In genomic region chr4:171130126-171130801, GRCh38 we compare ENCODE assay signal across 2 cellular contexts.
TF ChIP-seq lines count a peak whose summit lies in the region.

No MANE protein-coding gene starts in this region.

TF ChIP-seq in GM23338, 12 proteins besides CTCF, POLR2A, EP300 and RAD21:
- TF ChIP-seq REST (IDR thresholded peaks at IDR 0.05; ENCODE audit: unreplicated experiment): no peak
- no peak for TF ChIP-seq ZNF331 (CRISPR knock-in tag; IDR thresholded peaks at IDR 0.05; ENCODE audit: low read depth)
- no peak for TF ChIP-seq POLR2AphosphoS5 (IDR thresholded peaks at IDR 0.05; ENCODE audit: low read depth)
- TF ChIP-seq ZNF114 (CRISPR knock-in tag; IDR thresholded peaks at IDR 0.05): no peak
- TF ChIP-seq ZNF462 (CRISPR knock-in tag; IDR thresholded peaks at IDR 0.05): no peak

TF ChIP-seq in WTC11, 78 proteins besides CTCF, POLR2A, EP300 and RAD21 (continued from another document):
- TF ChIP-seq ZBTB21 (CRISPR knock-in tag; IDR thresholded peaks at IDR 0.05; ENCODE audit: borderline replicate concordance) (no peak), USF1 (CRISPR knock-in tag; IDR thresholded peaks at IDR 0.05) (no peak), SP1 (CRISPR knock-in tag; conservative IDR thresholded peaks at IDR 0.05) (no peak), SMAD4 (CRISPR knock-in tag; IDR thresholded peaks at IDR 0.05) (no peak), E2F5 (CRISPR knock-in tag; IDR thresholded peaks at IDR 0.05) (no peak), JUN (CRISPR knock-in tag; IDR thresholded peaks at IDR 0.05) (no peak), PREB (CRISPR knock-in tag; IDR thresholded peaks at IDR 0.05; ENCODE audit: borderline replicate concordance) (no peak), FOXP1 (CRISPR knock-in tag; IDR thresholded peaks at IDR 0.05; ENCODE audit: borderline replicate concordance) (no peak), STAT6 (CRISPR knock-in tag; conservative IDR thresholded peaks at IDR 0.05; ENCODE audit: low read depth) (no peak), PRRX2 (CRISPR knock-in tag; IDR thresholded peaks at IDR 0.05) (no peak), AFF4 (CRISPR knock-in tag; IDR thresholded peaks at IDR 0.05; ENCODE audit: borderline replicate concordance) (no peak)
